In genomic region chr7:81167934-81168333, GRCh38 we compare ENCODE assay signal across 35 cellular contexts.
"Had no signal": no experiment of that assay in that cellular context is flagged by ENCODE, and none has a peak within 500 bp of the region (broad histone marks: within the 10 kb centered on the region; RNA-seq: fewer than 3 reads in every experiment).

No MANE protein-coding gene starts in this region.

- H3K27ac Mint-ChIP-seq: activated B cell treated with CpG ODN at 0.5 μM for 24 hours; activated CD8-positive, alpha-beta T cell treated with anti-CD3 and anti-CD28 coated beads for 36 hours; activated naive CD4-positive, alpha-beta T cell treated with anti-CD3 and anti-CD28 coated beads, Interleukin-2, amount 10 ng/mL, durations not matched to agents 7 days and 5 days; activated naive CD4-positive, alpha-beta T cell treated with anti-CD3 and anti-CD28 coated beads, Interleukin-2, amount 50 U/mL, for 72 hours; activated naive CD8-positive, alpha-beta T cell treated with anti-CD3 and anti-CD28 coated beads, Interleukin-2, amount 10 ng/mL, durations not matched to agents 7 days and 5 days; activated T-helper 1 cell treated with anti-CD3 and anti-CD28 coated beads, Interleukin-12 subunit alpha, Interleukin-12 subunit beta, Interleukin-2, Interleukin-4 antibody, amounts not matched to agents 30 ng/mL and 10 ng/mL and 1 ng/mL, durations not matched to agents 14 hours and 24 hours and 36 hours; activated T-helper 2 cell treated with anti-CD3 and anti-CD28 coated beads, Interferon-gamma antibody, Interleukin-2, Interleukin-4, amounts not matched to agents 10 μg/mL and 5 μg/mL and 100 μg/mL, durations not matched to agents 14 hours and 24 hours and 36 hours; effector memory CD8-positive, alpha-beta T cell; T-helper 17 cell; T-helper 2 cell treated with Interferon-gamma antibody and Interleukin-4, amounts not matched to agents 5 μg/mL and 100 μg/mL, for 36 hours had no signal

- H3K4me1 ChIP-seq: ascending aorta, esophagus squamous epithelium, gastroesophageal sphincter, heart right ventricle had no signal

- H3K36me3 ChIP-seq: ascending aorta, brain microvascular endothelial cell, esophagus squamous epithelium, gastroesophageal sphincter, heart right ventricle, WERI-Rb-1 had no signal

- H3K27ac ChIP-seq: ascending aorta, brain microvascular endothelial cell, esophagus squamous epithelium, gastroesophageal sphincter, heart right ventricle, WERI-Rb-1 had no signal

- DNase-seq: activated B cell treated with CpG ODN at 0.5 μM for 24 hours; activated CD4-positive, alpha-beta T cell treated with anti-CD3 and anti-CD28 coated beads for 48 hours; activated CD4-positive, alpha-beta T cell treated with anti-CD3 and anti-CD28 coated beads, Interleukin-2, amount 50 U/mL, for 1 hour; activated CD4-positive, alpha-beta T cell treated with anti-CD3 and anti-CD28 coated beads, Interleukin-2, amount 50 U/mL, for 48 hours; activated CD8-positive, alpha-beta memory T cell treated with anti-CD3 and anti-CD28 coated beads for 24 hours; activated CD8-positive, alpha-beta memory T cell treated with anti-CD3 and anti-CD28 coated beads, Interleukin-2, amount 50 U/mL, for 4 hours; activated CD8-positive, alpha-beta T cell treated with anti-CD3 and anti-CD28 coated beads for 36 hours; activated gamma-delta T cell; activated naive CD4-positive, alpha-beta T cell; activated naive CD4-positive, alpha-beta T cell treated with anti-CD3 and anti-CD28 coated beads, Interleukin-2, amount 10 ng/mL, durations not matched to agents 7 days and 5 days; activated naive CD8-positive, alpha-beta T cell treated with anti-CD3 and anti-CD28 coated beads, Interleukin-2, amount 10 ng/mL, durations not matched to agents 7 days and 5 days; activated T-cell treated with anti-CD3 and anti-CD28 coated beads, Interleukin-2, amount 50 U/mL, for 1 hour; activated T-cell treated with anti-CD3 and anti-CD28 coated beads, Interleukin-2, amount 50 U/mL, for 48 hours; brain microvascular endothelial cell; caudate nucleus; cortex of kidney; dermis blood vessel endothelial cell; effector CD4-positive, alpha-beta T cell; effector memory CD8-positive, alpha-beta T cell; erythroblast; esophagus squamous epithelium; foreskin melanocyte; heart right ventricle; T-helper 1 cell; T-helper 17 cell; T1000; WERI-Rb-1 had no signal

- H3K36me3 Mint-ChIP-seq: activated naive CD4-positive, alpha-beta T cell treated with anti-CD3 and anti-CD28 coated beads, Interleukin-2, amount 10 ng/mL, durations not matched to agents 7 days and 5 days; activated naive CD4-positive, alpha-beta T cell treated with anti-CD3 and anti-CD28 coated beads, Interleukin-2, amount 50 U/mL, for 72 hours; activated naive CD8-positive, alpha-beta T cell treated with anti-CD3 and anti-CD28 coated beads, Interleukin-2, amount 10 ng/mL, durations not matched to agents 7 days and 5 days had no signal

- H3K9me3 Mint-ChIP-seq: activated naive CD4-positive, alpha-beta T cell treated with anti-CD3 and anti-CD28 coated beads, Interleukin-2, amount 10 ng/mL, durations not matched to agents 7 days and 5 days; activated naive CD8-positive, alpha-beta T cell treated with anti-CD3 and anti-CD28 coated beads, Interleukin-2, amount 10 ng/mL, durations not matched to agents 7 days and 5 days; activated T-helper 1 cell treated with anti-CD3 and anti-CD28 coated beads, Interleukin-12 subunit alpha, Interleukin-12 subunit beta, Interleukin-2, Interleukin-4 antibody, amounts not matched to agents 30 ng/mL and 10 ng/mL and 1 ng/mL, durations not matched to agents 14 hours and 24 hours and 36 hours; activated T-helper 2 cell treated with anti-CD3 and anti-CD28 coated beads, Interferon-gamma antibody, Interleukin-2, Interleukin-4, amounts not matched to agents 10 μg/mL and 5 μg/mL and 100 μg/mL, durations not matched to agents 14 hours and 24 hours and 36 hours had no signal

- H3K27me3 ChIP-seq: ascending aorta, brain microvascular endothelial cell, esophagus squamous epithelium, gastroesophageal sphincter, heart right ventricle had no signal

- FAIRE-seq: colon had no signal

- ATAC-seq: activated CD4-positive, CD25-positive, alpha-beta regulatory T cell treated with anti-CD3 and anti-CD28 coated beads, Interleukin-2, amount 50 U/mL, for 24 hours; activated CD8-positive, alpha-beta T cell treated with anti-CD3 and anti-CD28 coated beads for 36 hours; activated naive CD4-positive, alpha-beta T cell treated with anti-CD3 and anti-CD28 coated beads, Interleukin-2, amount 50 U/mL, for 72 hours; effector memory CD8-positive, alpha-beta T cell; gastroesophageal sphincter; heart right ventricle; T-helper 17 cell had no signal

- H3K27me3 Mint-ChIP-seq: activated B cell treated with CpG ODN at 0.5 μM for 24 hours; activated CD8-positive, alpha-beta T cell treated with anti-CD3 and anti-CD28 coated beads for 36 hours; activated naive CD4-positive, alpha-beta T cell treated with anti-CD3 and anti-CD28 coated beads, Interleukin-2, amount 10 ng/mL, durations not matched to agents 7 days and 5 days; activated naive CD8-positive, alpha-beta T cell treated with anti-CD3 and anti-CD28 coated beads, Interleukin-2, amount 10 ng/mL, durations not matched to agents 7 days and 5 days; effector memory CD8-positive, alpha-beta T cell; T-helper 17 cell had no signal

- H3K4me3 ChIP-seq: ascending aorta, esophagus squamous epithelium, gastroesophageal sphincter, heart right ventricle had no signal

- H3K4me3 Mint-ChIP-seq: activated B cell treated with CpG ODN at 0.5 μM for 24 hours; activated CD8-positive, alpha-beta T cell treated with anti-CD3 and anti-CD28 coated beads for 36 hours; activated naive CD4-positive, alpha-beta T cell treated with anti-CD3 and anti-CD28 coated beads, Interleukin-2, amount 10 ng/mL, durations not matched to agents 7 days and 5 days; activated naive CD8-positive, alpha-beta T cell treated with anti-CD3 and anti-CD28 coated beads, Interleukin-2, amount 10 ng/mL, durations not matched to agents 7 days and 5 days; activated T-helper 1 cell treated with anti-CD3 and anti-CD28 coated beads, Interleukin-12 subunit alpha, Interleukin-12 subunit beta, Interleukin-2, Interleukin-4 antibody, amounts not matched to agents 30 ng/mL and 10 ng/mL and 1 ng/mL, durations not matched to agents 14 hours and 24 hours and 36 hours; effector memory CD8-positive, alpha-beta T cell; T-helper 17 cell; T-helper 2 cell treated with Interferon-gamma antibody and Interleukin-4, amounts not matched to agents 5 μg/mL and 100 μg/mL, for 36 hours had no signal

- H3K4me1 Mint-ChIP-seq: activated B cell treated with CpG ODN at 0.5 μM for 24 hours; activated naive CD4-positive, alpha-beta T cell treated with anti-CD3 and anti-CD28 coated beads, Interleukin-2, amount 10 ng/mL, durations not matched to agents 7 days and 5 days; activated naive CD8-positive, alpha-beta T cell treated with anti-CD3 and anti-CD28 coated beads, Interleukin-2, amount 10 ng/mL, durations not matched to agents 7 days and 5 days; T-helper 17 cell had no signal

- H3K9me3 ChIP-seq: ascending aorta, esophagus squamous epithelium, gastroesophageal sphincter, heart right ventricle had no signal
